Comparison of ENCODE assay signal across 9 cellular contexts in the genomic region with DNA sequence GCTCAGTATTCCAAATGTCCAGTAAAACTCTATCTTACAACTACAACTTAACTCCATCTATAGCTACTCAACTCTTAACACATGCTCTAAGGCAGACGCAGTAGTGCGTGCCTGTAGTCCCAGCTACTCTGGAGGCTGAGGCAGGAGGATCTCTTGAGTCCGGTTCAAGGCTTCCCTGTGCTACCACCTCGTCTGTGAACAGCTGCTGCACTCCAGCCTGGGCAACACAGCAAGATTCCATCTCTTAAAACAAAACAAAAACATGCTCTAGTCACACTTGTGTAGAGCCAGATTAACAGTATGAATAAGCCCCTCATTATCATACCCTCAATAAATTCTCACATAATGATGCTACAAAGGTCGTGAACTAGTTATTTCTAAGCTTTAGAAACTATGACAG. TPM values are rescaled to one million over a fixed set of nuclear protein-coding genes. Genes with fewer than 3 reads are reported as not detected.
DNase-seq lines count a peak whose midpoint lies in the region; ATAC-seq, FAIRE-seq and TF ChIP-seq lines count a peak whose summit lies in the region.
"Had no signal": no experiment of that assay in that cellular context is flagged by ENCODE, and none has a peak within 500 bp of the region (broad histone marks: within the 10 kb centered on the region; RNA-seq: fewer than 3 reads in every experiment).

No MANE protein-coding gene starts in this region.

- H3K27me3 ChIP-seq in CD4-positive, alpha-beta T cell (ENCODE audit: control insufficient read depth, insufficient read depth, low read length): no peaks in the 10 kb centered on the region
- H3K27me3 ChIP-seq in IMR-90 (ENCODE audit: control insufficient read depth, insufficient read depth, low read length): no peaks in the 10 kb centered on the region
- H3K27me3 ChIP-seq in GM12878 (replicated peaks in 1 of 2; ENCODE audit: control insufficient read depth in 2 of 2, insufficient read depth in 2 of 2, low read length in 1 of 2): no peaks in the 10 kb centered on the region
- H3K27me3 ChIP-seq in ovary: no peaks in the 10 kb centered on the region

- peaks cover 67% of the 10 kb centered on the region for H3K4me1 Mint-ChIP-seq in CD4-positive, alpha-beta T cell (ENCODE audit: low read depth)
- H3K4me1 Mint-ChIP-seq in nephron: peaks cover 45% of the 10 kb centered on the region

- WGBS in IMR-90 (ENCODE audit: extremely low coverage in 2 of 2, insufficient read length in 1 of 2), 2 experiments: 90% methylated on average over 2 of the region's 5 CpGs; no CpG with 5 or more reads in 1 of the 2 experiments
- 71% methylated on average over 5 of the region's 5 CpGs for WGBS in GM12878 (ENCODE audit: insufficient coverage, insufficient replicate concordance, low lambda C conversion rate, missing lambda C conversion rate)
- 59 to 63% (median 63%) methylated on average over 5 of the region's 5 CpGs for WGBS in ovary, 3 donors

- in situ Hi-C loops in IMR-90 (cut with MboI; ENCODE audit: low sequenced_read_pairs): no loop called here
- in situ Hi-C loops in GM12878 (cut with MboI): no loop called here

- H3K4me3 ChIP-seq in IMR-90 (ENCODE audit: insufficient read depth, low read depth, low read length) (no peak overlapping the region), GM12878 (peak overlapping the region; percentile 76), ovary (no peak overlapping the region)

- H4K5ac ChIP-seq in IMR-90 (ENCODE audit: low read depth, low read length): no peak overlapping the region

- ATAC-seq in CD4-positive, alpha-beta T cell (ENCODE audit: poor library complexity): no peak
- ATAC-seq in IMR-90 (ENCODE audit: low read depth) (no peak), GM12878 (no peak), HG02870 (IDR thresholded peaks at IDR 0.05; ENCODE audit: unreplicated experiment) (no peak)

- H2AFZ ChIP-seq in IMR-90 (replicated peaks; ENCODE audit: low read length, poor library complexity): no peak overlapping the region
- H2AFZ ChIP-seq in GM12878 (ENCODE audit: control insufficient read depth, low read depth, low read length): no peak overlapping the region

- intact Hi-C loops in CD4-positive, alpha-beta T cell (cut with DNase I, micrococcal nuclease): no loop called here
- intact Hi-C loops in IMR-90 (cut with micrococcal nuclease) (no loop called here), GM12878 (cut with micrococcal nuclease; ENCODE audit: unreplicated experiment) (no loop called here), ovary (cut with DNase I) (no loop called here)

- TF ChIP-seq POLR2A in IMR-90 (IDR thresholded peaks at IDR 0.05; ENCODE audit: low read depth, low read length) (no peak), GM12878 (IDR thresholded peaks at IDR 0.05; ENCODE audit: low read depth, low read length) (no peak), ovary (IDR thresholded peaks at IDR 0.05) (no peak)

- FAIRE-seq in GM12878 (lab: Jason Lieb, UNC): no peak

- TF ChIP-seq RAD21 in IMR-90 (IDR thresholded peaks at IDR 0.05; ENCODE audit: low read length) (no peak), GM12878 (IDR thresholded peaks at IDR 0.05; ENCODE audit: insufficient read depth, low read depth, low read length) (no peak)

- POLR2A ChIA-PET in CD4-positive, alpha-beta T cell (lab: Charles Lee): interaction anchor here (0.7 to 2.0 kb wide), 4 partner anchors 10 to 60 kb away, joined by 3 to 6 read pairs (median 3); a partner anchor contains a TSS
- POLR2A ChIA-PET in IMR-90 (lab: Charles Lee; ENCODE audit: unreplicated experiment): no interaction called here
- POLR2A ChIA-PET in GM12878 (lab: Charles Lee): interaction anchor here (0.6 to 1.3 kb wide), 7 partner anchors 9 to 220 kb away, joined by 3 to 11 read pairs (median 4); a partner anchor contains a TSS

- peaks cover 6% of the 10 kb centered on the region for H3K4me1 ChIP-seq in IMR-90 (ENCODE audit: control insufficient read depth, insufficient read depth, low read length)
- H3K4me1 ChIP-seq in GM12878 (ENCODE audit: control insufficient read depth, insufficient read depth, low read length): peaks cover 5% of the 10 kb centered on the region
- H3K4me1 ChIP-seq in ovary (ENCODE audit: insufficient read depth): peaks cover 13% of the 10 kb centered on the region

- H3K36me3 ChIP-seq in IMR-90 (ENCODE audit: control insufficient read depth, insufficient read depth, low read length): peaks cover 21% of the 10 kb centered on the region
- peaks cover 7 to 21% of the 10 kb centered on the region in 2 experiments; a peak in 3 of 4 replicates for H3K36me3 ChIP-seq in GM12878 (ENCODE audit: control insufficient read depth in 2 of 2, insufficient read depth in 2 of 2, low read length in 1 of 2)
- no peaks in the 10 kb centered on the region for H3K36me3 ChIP-seq in ovary

- H3K4ac ChIP-seq in IMR-90 (ENCODE audit: low read depth, low read length): no peak overlapping the region

- H2AK5ac ChIP-seq in IMR-90 (ENCODE audit: low read depth, low read length): no peak overlapping the region; the same call in 1 of the 2 replicates

- no peak overlapping the region for H3K18ac ChIP-seq in IMR-90 (ENCODE audit: low read depth, low read length)

- H4K8ac ChIP-seq in IMR-90 (ENCODE audit: low read depth in 2 of 2, low read length in 2 of 2): no peak overlapping the region

- peak overlapping the region; percentile 48; the same call in 1 of the 2 replicates for H3K23ac ChIP-seq in IMR-90 (ENCODE audit: low read depth, low read length)

- peaks cover 5% of the 10 kb centered on the region for H3K9me1 ChIP-seq in IMR-90 (ENCODE audit: insufficient read depth, low read length)

- H3K56ac ChIP-seq in IMR-90 (ENCODE audit: extremely low read depth, insufficient read depth, low read length): no peak overlapping the region

- no peaks in the 10 kb centered on the region for H3K9me3 ChIP-seq in CD4-positive, alpha-beta T cell (ENCODE audit: control insufficient read depth, low read length)
- no peaks in the 10 kb centered on the region for H3K9me3 ChIP-seq in IMR-90 (ENCODE audit: control insufficient read depth, insufficient read depth, low read length)
- no peaks in the 10 kb centered on the region; the same call in 2 of the 3 replicates for H3K9me3 ChIP-seq in GM12878 (replicated peaks; ENCODE audit: control insufficient read depth, insufficient read depth, low read length)
- H3K9me3 ChIP-seq in ovary: no peaks in the 10 kb centered on the region

- CTCF ChIA-PET in CD4-positive, alpha-beta T cell (lab: Charles Lee): interaction anchor here (0.8 to 2.0 kb wide), 3 partner anchors 37 to 216 kb away, joined by 3 to 5 read pairs (median 4); no protein-coding TSS in a partner anchor
- CTCF ChIA-PET in IMR-90 (lab: Yijun Ruan, JAX): interaction anchor here (0.7 kb wide), 1 partner anchor 33 kb away, joined by 3 read pairs; no protein-coding TSS in a partner anchor
- CTCF ChIA-PET in GM12878 (lab: Yijun Ruan, JAX): interaction anchor here (0.8 to 1.7 kb wide), 7 partner anchors 9 to 691 kb away, joined by 3 to 9 read pairs (median 3); a partner anchor contains a TSS

- H3K14ac ChIP-seq in IMR-90 (replicated peaks; ENCODE audit: low read depth, low read length): no peak overlapping the region

- H3K79me2 ChIP-seq in GM12878 (ENCODE audit: control insufficient read depth, insufficient read depth, low read length): peaks cover 85% of the 10 kb centered on the region

- H3K27ac Mint-ChIP-seq in CD4-positive, alpha-beta T cell: peak overlapping the region; percentile 98
- peak overlapping the region; percentile 58 to 62 (median 61) for H3K27ac Mint-ChIP-seq in nephron

- H4K20me1 ChIP-seq in IMR-90 (ENCODE audit: insufficient read depth, low read length) (peaks cover 67% of the 10 kb centered on the region), GM12878 (ENCODE audit: control insufficient read depth, insufficient read depth) (no peaks in the 10 kb centered on the region)

- no peak overlapping the region for H3K27ac ChIP-seq in CD4-positive, alpha-beta T cell (ENCODE audit: low read depth, low read length)
- H3K27ac ChIP-seq in IMR-90 (ENCODE audit: insufficient read depth, low read length): no peak overlapping the region
- H3K27ac ChIP-seq in GM12878 (ENCODE audit: control insufficient read depth, insufficient read depth): no peak overlapping the region
- H3K27ac ChIP-seq in ovary: no peak overlapping the region

- dilution Hi-C loops in IMR-90 (cut with HindIII; ENCODE audit: low sequenced_read_pairs, unreplicated experiment): no loop called here

- H2BK20ac ChIP-seq in IMR-90 (ENCODE audit: low read depth, low read length): no peak overlapping the region

- BruUV-seq in IMR-90 (replicated peaks; lab: Mats Ljungman, UMichigan): no TSS peak
- no TSS peak for BruUV-seq in GM12878 (replicated peaks; lab: Mats Ljungman, UMichigan)

- SMC1A ChIA-PET in GM12878 (lab: Charles Lee; ENCODE audit: uncharacterized antibody, unreplicated experiment): interaction anchor here (0.7 to 2.2 kb wide), 9 partner anchors 10 to 69 kb away, joined by 3 to 9 read pairs (median 3); a partner anchor contains a TSS

- TF ChIP-seq CTCF in CD4-positive, alpha-beta T cell (IDR thresholded peaks at IDR 0.05): no peak
- TF ChIP-seq CTCF in IMR-90 (conservative IDR thresholded peaks at IDR 0.05; ENCODE audit: low read depth, low read length): no peak
- no peak for TF ChIP-seq CTCF in GM12878 (IDR thresholded peaks at IDR 0.05 in 2 of 3, conservative IDR thresholded peaks at IDR 0.05 in 1 of 3; ENCODE audit: control insufficient read depth in 2 of 3, extremely low read depth in 1 of 3, insufficient read depth in 1 of 3, low read depth in 3 of 3, low read length in 3 of 3)
- no peak for TF ChIP-seq CTCF in nephron (IDR thresholded peaks at IDR 0.05; ENCODE audit: unreplicated experiment in 3 of 3)
- TF ChIP-seq CTCF in ovary (IDR thresholded peaks at IDR 0.05): no peak

- H3K4me2 ChIP-seq in IMR-90 (ENCODE audit: low read depth, low read length) (peak overlapping the region; percentile 45), GM12878 (ENCODE audit: control insufficient read depth, insufficient read depth) (peak overlapping the region; percentile 76)

- DNase-seq in CD4-positive, alpha-beta T cell: no peak
- DNase-seq in IMR-90 (no peak), GM12878 (ENCODE audit: low read depth, low spot score) (no peak), ovary (no peak), GF-D8 (lab: John Stamatoyannopoulos, UW) (no peak)
- DNase-seq in stimulated activated CD4-positive, alpha-beta T cell treated with anti-CD3 and anti-CD28 coated beads, Interleukin-2, amount 100 ng/mL, for 48 hours: no peak
- DNase-seq: NCI-H2029 treated with DMSO at 0.1 percent for 48 hours had no signal

- no peak overlapping the region for H2AK9ac ChIP-seq in IMR-90 (replicated peaks; ENCODE audit: low read depth, low read length, poor library complexity)

- no peak for TF ChIP-seq EP300 in GM12878 (IDR thresholded peaks at IDR 0.05; ENCODE audit: borderline replicate concordance in 1 of 2, control insufficient read depth in 1 of 2, low read depth in 2 of 2, low read length in 2 of 2)
- TF ChIP-seq EP300 in ovary (IDR thresholded peaks at IDR 0.05): no peak

- H3K4me3 Mint-ChIP-seq in CD4-positive, alpha-beta T cell: peak overlapping the region; percentile 99
- H3K4me3 Mint-ChIP-seq in nephron: peak overlapping the region; percentile 88 to 92 (median 90)

- RAD21 ChIA-PET in GM12878 (lab: Charles Lee; ENCODE audit: unreplicated experiment): interaction anchor here (0.9 to 1.5 kb wide), 3 partner anchors 9 to 60 kb away, joined by 3 to 6 read pairs (median 5); a partner anchor contains a TSS

- H3K9me3 Mint-ChIP-seq in CD4-positive, alpha-beta T cell: no peaks in the 10 kb centered on the region
- H3K9me3 Mint-ChIP-seq in nephron: no peaks in the 10 kb centered on the region

- peaks cover 70% of the 10 kb centered on the region for H3K36me3 Mint-ChIP-seq in CD4-positive, alpha-beta T cell (ENCODE audit: low read depth)
- H3K36me3 Mint-ChIP-seq in nephron (ENCODE audit: low read depth): peaks cover 51% of the 10 kb centered on the region

- no peak overlapping the region for H2BK15ac ChIP-seq in IMR-90 (ENCODE audit: low read depth, low read length)

- H3K79me1 ChIP-seq in IMR-90 (ENCODE audit: low read depth in 1 of 2, low read length in 2 of 2): peaks cover 0 to 41% of the 10 kb centered on the region in 2 experiments; a peak in 3 of 4 replicates

- H2BK120ac ChIP-seq in IMR-90 (ENCODE audit: low read depth, low read length): no peak overlapping the region

- H4K91ac ChIP-seq in IMR-90 (ENCODE audit: insufficient read depth, low read depth, low read length): no peak overlapping the region

- H3K9ac ChIP-seq in IMR-90 (ENCODE audit: low read depth, low read length) (no peak overlapping the region), GM12878 (ENCODE audit: control insufficient read depth, insufficient read depth, low read length) (no peak overlapping the region)

- H2BK5ac ChIP-seq in IMR-90 (ENCODE audit: low read depth, low read length, poor library complexity, severe bottlenecking): no peak overlapping the region

- no peaks in the 10 kb centered on the region for H3K27me3 Mint-ChIP-seq in CD4-positive, alpha-beta T cell
- H3K27me3 Mint-ChIP-seq in nephron (ENCODE audit: low read depth): no peaks in the 10 kb centered on the region

RNA-seq across cellular contexts. Expression of a gene that starts 3.6 kb away (rescaled TPM):
- total RNA-seq in CD4-positive, alpha-beta T cell: 10 to 100 TPM; 32.8 to 35.5 TPM
- total RNA-seq in IMR-90 (2012; rRNA removed) (45.0 and 60.8 TPM in 2 replicates), GM12878 (2014; rRNA removed) (50.3 and 50.4 TPM in 2 replicates), GM12878 (2014; rRNA removed; fragmentation: Illumina TruSeq; extraction: Trizol) (77.0 and 77.4 TPM in 2 replicates), GM12878 (2021) (64.5 and 68.2 TPM in 2 replicates), ovary (10 to 100 TPM; 37.6 to 89.7 (median 63.3) TPM)
- polyA plus RNA-seq in IMR-90 (2012; rRNA removed) (16.8 and 20.2 TPM in 2 replicates), GM12878 (2011; rRNA removed) (33.8 and 39.6 TPM in 2 replicates), GM12878 (2014; fragmentation: Illumina TruSeq; extraction: Trizol) (73.8 and 82.0 TPM in 2 replicates), GM12878 (2014; fragmentation: Nextera tagmentation; extraction: Ambion mirVana) (10 to 100 TPM; 14.0 to 20.3 TPM), GM12878 (2014; rRNA removed) (38.6 and 39.1 TPM in 2 replicates), GM12878 (2016; fragmentation: Nextera tagmentation; extraction: Ambion mirVana) (10 to 100 TPM; 19.4 to 31.9 TPM), ovary (10 to 100 TPM; 33.4 to 54.6 TPM)
- polyA plus RNA-seq in IMR-90 (2012; cell fraction: cytosol; rRNA removed): 4.8 and 7.6 TPM in 2 replicates
- 5.5 and 17.3 TPM in 2 replicates for polyA plus RNA-seq in IMR-90 (2012; cell fraction: nucleus; rRNA removed; ENCODE audit: low replicate concordance)
- total RNA-seq in GM12878 (2013; cell fraction: nucleolus; rRNA removed): 79.5 and 82.3 TPM in 2 replicates
- 20.1 TPM for polyA plus RNA-seq in GM12878 (2011; ENCODE audit: low read depth)
- polyA plus RNA-seq in GM12878 (2011; cell fraction: cytosol; rRNA removed): 23.0 and 24.0 TPM in 2 replicates
- polyA plus RNA-seq in GM12878 (2011; cell fraction: nucleus; rRNA removed): 21.5 and 34.1 TPM in 2 replicates
- 29.6 and 30.1 TPM in 2 replicates for polyA plus RNA-seq in GM12878 (2012)
- 46.8 and 48.2 TPM in 2 replicates for polyA minus RNA-seq in GM12878 (2011; rRNA and poly(A)+ RNA removed)
- polyA minus RNA-seq in GM12878 (2011; cell fraction: cytosol; rRNA and poly(A)+ RNA removed): 21.5 and 29.3 TPM in 2 replicates
- 13.4 and 22.1 TPM in 2 replicates for polyA minus RNA-seq in GM12878 (2011; cell fraction: nucleus; rRNA and poly(A)+ RNA removed)

RNA-seq across cellular contexts. Expression of a gene that starts 39.0 kb away (rescaled TPM):
- total RNA-seq in CD4-positive, alpha-beta T cell: 100 to 1,000 TPM; 102 TPM
- 6.1 and 7.2 TPM in 2 replicates for total RNA-seq in IMR-90 (2012; rRNA removed)
- 51.3 and 62.6 TPM in 2 replicates for polyA plus RNA-seq in IMR-90 (2012; rRNA removed)
- 50.6 and 52.7 TPM in 2 replicates for polyA plus RNA-seq in IMR-90 (2012; cell fraction: cytosol; rRNA removed)
- 29.2 and 33.8 TPM in 2 replicates for polyA plus RNA-seq in IMR-90 (2012; cell fraction: nucleus; rRNA removed; ENCODE audit: low replicate concordance)
- 7.6 and 8.2 TPM in 2 replicates for total RNA-seq in GM12878 (2013; cell fraction: nucleolus; rRNA removed)
- total RNA-seq in GM12878 (2014; rRNA removed): 20.7 and 24.2 TPM in 2 replicates
- 22.7 and 23.0 TPM in 2 replicates for total RNA-seq in GM12878 (2014; rRNA removed; fragmentation: Illumina TruSeq; extraction: Trizol)
- 49.4 and 60.9 TPM in 2 replicates for total RNA-seq in GM12878 (2021)
- 19.8 TPM for polyA plus RNA-seq in GM12878 (2011; ENCODE audit: low read depth)
- polyA plus RNA-seq in GM12878 (2011; rRNA removed): 39.3 and 54.1 TPM in 2 replicates
- 52.4 and 73.8 TPM in 2 replicates for polyA plus RNA-seq in GM12878 (2011; cell fraction: cytosol; rRNA removed)
- polyA plus RNA-seq in GM12878 (2011; cell fraction: nucleus; rRNA removed): 29.2 and 29.8 TPM in 2 replicates
- 30.3 and 61.8 TPM in 2 replicates for polyA plus RNA-seq in GM12878 (2012)
- polyA plus RNA-seq in GM12878 (2014; fragmentation: Illumina TruSeq; extraction: Trizol): 31.6 and 46.3 TPM in 2 replicates
- 10 to 100 TPM; 10.9 to 21.2 TPM for polyA plus RNA-seq in GM12878 (2014; fragmentation: Nextera tagmentation; extraction: Ambion mirVana)
- 61.3 and 66.0 TPM in 2 replicates for polyA plus RNA-seq in GM12878 (2014; rRNA removed)
- 10 to 100 TPM; 61.7 to 61.8 TPM for polyA plus RNA-seq in GM12878 (2016; fragmentation: Nextera tagmentation; extraction: Ambion mirVana)
- 28.9 and 45.5 TPM in 2 replicates for polyA minus RNA-seq in GM12878 (2011; rRNA and poly(A)+ RNA removed)
- polyA minus RNA-seq in GM12878 (2011; cell fraction: cytosol; rRNA and poly(A)+ RNA removed): 25.5 and 36.7 TPM in 2 replicates
- polyA minus RNA-seq in GM12878 (2011; cell fraction: nucleus; rRNA and poly(A)+ RNA removed): 11.1 and 19.8 TPM in 2 replicates
- total RNA-seq in ovary: 10 to 100 TPM; 29.5 to 52.4 (median 34.0) TPM
- polyA plus RNA-seq in ovary: 10 to 100 TPM; 31.8 to 44.8 TPM

RNA-seq across cellular contexts. Expression of a gene that starts 59.9 kb away (rescaled TPM):
- 10 to 100 TPM; 25.2 to 27.2 TPM for total RNA-seq in CD4-positive, alpha-beta T cell
- total RNA-seq in IMR-90 (2012; rRNA removed) (81.7 and 94.1 TPM in 2 replicates), GM12878 (2014; rRNA removed) (33.3 and 35.3 TPM in 2 replicates), GM12878 (2014; rRNA removed; fragmentation: Illumina TruSeq; extraction: Trizol) (16.6 and 19.0 TPM in 2 replicates), GM12878 (2021) (28.7 and 31.7 TPM in 2 replicates), ovary (10 to 100 TPM; 32.7 to 47.3 (median 42.5) TPM)
- polyA plus RNA-seq in IMR-90 (2012; rRNA removed) (61.8 and 72.6 TPM in 2 replicates), GM12878 (2011; rRNA removed) (11.0 and 21.7 TPM in 2 replicates), GM12878 (2014; fragmentation: Illumina TruSeq; extraction: Trizol) (11.6 and 15.3 TPM in 2 replicates), GM12878 (2014; fragmentation: Nextera tagmentation; extraction: Ambion mirVana) (1 to 10 TPM; 1.1 to 2.8 TPM), GM12878 (2014; rRNA removed) (28.9 and 35.1 TPM in 2 replicates), GM12878 (2016; fragmentation: Nextera tagmentation; extraction: Ambion mirVana) (10 to 100 TPM; 40.3 to 49.7 TPM), ovary (10 to 100 TPM; 26.6 to 28.9 TPM)
- polyA plus RNA-seq in IMR-90 (2012; cell fraction: cytosol; rRNA removed): 22.3 and 54.6 TPM in 2 replicates
- 42.5 and 66.2 TPM in 2 replicates for polyA plus RNA-seq in IMR-90 (2012; cell fraction: nucleus; rRNA removed; ENCODE audit: low replicate concordance)
- total RNA-seq in GM12878 (2013; cell fraction: nucleolus; rRNA removed): 63.3 and 70.1 TPM in 2 replicates
- 13.7 TPM for polyA plus RNA-seq in GM12878 (2011; ENCODE audit: low read depth)
- polyA plus RNA-seq in GM12878 (2011; cell fraction: cytosol; rRNA removed): 31.5 and 34.7 TPM in 2 replicates
- polyA plus RNA-seq in GM12878 (2011; cell fraction: nucleus; rRNA removed): 25.0 and 32.1 TPM in 2 replicates
- polyA plus RNA-seq in GM12878 (2012): 23.1 and 24.4 TPM in 2 replicates
- 38.1 and 53.6 TPM in 2 replicates for polyA minus RNA-seq in GM12878 (2011; rRNA and poly(A)+ RNA removed)
- polyA minus RNA-seq in GM12878 (2011; cell fraction: cytosol; rRNA and poly(A)+ RNA removed): 18.9 and 22.6 TPM in 2 replicates
- polyA minus RNA-seq in GM12878 (2011; cell fraction: nucleus; rRNA and poly(A)+ RNA removed): 14.0 and 29.2 TPM in 2 replicates
